Comparison of ENCODE assay signal across 8 cellular contexts in the genomic region with DNA sequence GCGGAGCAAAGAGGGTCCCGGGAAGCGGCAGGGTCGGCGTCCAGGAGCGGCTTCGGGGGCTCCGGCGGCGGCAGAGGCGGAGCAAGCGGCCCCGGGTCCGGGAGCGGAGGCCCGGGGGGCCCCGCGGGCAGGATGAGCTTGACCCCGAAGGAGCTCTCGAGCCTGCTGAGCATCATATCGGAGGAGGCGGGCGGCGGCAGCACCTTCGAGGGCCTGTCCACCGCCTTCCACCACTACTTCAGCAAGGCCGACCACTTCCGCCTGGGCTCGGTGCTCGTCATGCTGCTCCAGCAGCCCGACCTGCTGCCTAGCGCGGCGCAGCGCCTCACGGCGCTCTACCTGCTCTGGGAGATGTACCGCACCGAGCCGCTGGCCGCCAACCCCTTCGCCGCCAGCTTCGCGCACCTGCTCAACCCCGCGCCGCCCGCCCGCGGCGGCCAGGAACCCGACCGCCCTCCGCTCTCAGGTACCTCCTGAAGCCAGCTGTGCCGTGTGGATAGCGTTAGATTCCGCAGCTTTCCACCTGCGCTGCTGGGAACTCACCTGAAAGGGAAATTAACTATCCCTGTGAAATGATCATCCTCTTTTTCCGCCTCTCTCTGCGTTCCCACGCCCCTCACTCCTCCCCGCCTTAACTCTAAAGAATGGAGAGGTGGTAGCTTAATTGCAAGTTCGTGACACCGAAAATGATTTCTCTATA. TPM values are rescaled to one million over a fixed set of nuclear protein-coding genes. Genes with fewer than 3 reads are reported as not detected.
DNase-seq lines count a peak whose midpoint lies in the region; ATAC-seq and TF ChIP-seq lines count a peak whose summit lies in the region.

No MANE protein-coding gene starts in this region.

- CTCF ChIA-PET in CD8-positive, alpha-beta memory T cell (lab: Charles Lee): interaction anchor here (0.9 to 3.0 kb wide), 9 partner anchors 47 to 251 kb away, joined by 3 to 13 read pairs (median 4); partner anchors contain the start of genes CREG2, RNF149 and RPL31

- no peaks in the 10 kb centered on the region for H3K9me3 Mint-ChIP-seq in CD8-positive, alpha-beta memory T cell

- peak overlapping the region; percentile 98 for H3K27ac ChIP-seq in CD8-positive, alpha-beta memory T cell (ENCODE audit: low read depth, low read length)
- peak overlapping the region; percentile 90 to 95 for H3K27ac ChIP-seq in prostate gland

- intact Hi-C loops in Right ventricle myocardium superior (cut with DNase I) (no loop called here), prostate gland (cut with DNase I) (no loop called here)

- H3K4me3 Mint-ChIP-seq in CD8-positive, alpha-beta memory T cell: peak overlapping the region; percentile 91 to 97 (median 95)

- peaks cover 44 to 60% (median 52%) of the 10 kb centered on the region in 3 donors for H3K4me1 Mint-ChIP-seq in CD8-positive, alpha-beta memory T cell

- TF ChIP-seq POLR2A in prostate gland (IDR thresholded peaks at IDR 0.05): peak; percentile 7

- TF ChIP-seq CTCF in prostate gland (IDR thresholded peaks at IDR 0.05): no peak

- H3K27ac Mint-ChIP-seq in CD8-positive, alpha-beta memory T cell: peak overlapping the region; percentile 92 to 98 (median 95)

- H3K36me3 ChIP-seq in CD8-positive, alpha-beta memory T cell (ENCODE audit: insufficient read depth, low read length): no peaks in the 10 kb centered on the region
- no peaks in the 10 kb centered on the region for H3K36me3 ChIP-seq in prostate gland

- peak overlapping the region; percentile 81 for H3K4me3 ChIP-seq in CD8-positive, alpha-beta memory T cell (ENCODE audit: low read length)
- peak overlapping the region; percentile 88 to 99 for H3K4me3 ChIP-seq in prostate gland

- WGBS in prostate gland: 0% methylated on average over 54 of the region's 65 CpGs

- peaks cover 0 to 5% of the 10 kb centered on the region in 2 donors for H3K27me3 Mint-ChIP-seq in CD8-positive, alpha-beta memory T cell

- POLR2A ChIA-PET in CD8-positive, alpha-beta memory T cell (lab: Charles Lee): interaction anchor here (0.8 to 2.6 kb wide), 8 partner anchors 10 to 690 kb away, joined by 4 to 17 read pairs (median 6); partner anchors contain the start of genes PDCL3, RNF149 and RPL31

- H3K4me1 ChIP-seq in CD8-positive, alpha-beta memory T cell (ENCODE audit: insufficient read depth, low read length): peaks cover 36% of the 10 kb centered on the region
- peaks cover 10% of the 10 kb centered on the region for H3K4me1 ChIP-seq in prostate gland (replicated peaks)

- H3K27me3 ChIP-seq in CD8-positive, alpha-beta memory T cell (ENCODE audit: insufficient read depth, low read length, poor library complexity, severe bottlenecking): no peaks in the 10 kb centered on the region
- no peaks in the 10 kb centered on the region for H3K27me3 ChIP-seq in prostate gland (replicated peaks; ENCODE audit: insufficient read depth)

- peak; percentile 50 for ATAC-seq in GM19438 (IDR thresholded peaks at IDR 0.05; ENCODE audit: low read depth, unreplicated experiment)
- peak; percentile 55 for ATAC-seq in HG03521 (IDR thresholded peaks at IDR 0.05; ENCODE audit: unreplicated experiment)
- ATAC-seq in Right ventricle myocardium superior (ENCODE audit: poor library complexity): peak; percentile 68

- peak in 4 of 5 donors; percentile 75 to 90 (median 78) for DNase-seq in CD8-positive, alpha-beta memory T cell
- peak; percentile 63 for DNase-seq in RPMI7951 (ENCODE audit: low read depth)
- DNase-seq in activated naive CD4-positive, alpha-beta T cell treated with Interleukin-2 at 50 U/mL for 16 hours: peak; percentile 78
- peak; percentile 79 for DNase-seq in Right ventricle myocardium superior
- peak; percentile 40 for DNase-seq in prostate gland (ENCODE audit: low spot score)
- peak; percentile 71 for DNase-seq in ureter (ENCODE audit: low spot score)

- peaks cover 5 to 29% (median 8%) of the 10 kb centered on the region in 3 donors for H3K36me3 Mint-ChIP-seq in CD8-positive, alpha-beta memory T cell

- H3K9me3 ChIP-seq in CD8-positive, alpha-beta memory T cell (ENCODE audit: low read length): no peaks in the 10 kb centered on the region
- H3K9me3 ChIP-seq in prostate gland: no peaks in the 10 kb centered on the region

RNA-seq across cellular contexts. Expression of gene CNOT11, which starts 0.5 kb away (rescaled TPM):
- 10 to 100 TPM; 60.9 to 67.4 TPM for total RNA-seq in CD8-positive, alpha-beta memory T cell
- 70.0 TPM for polyA plus RNA-seq in CD8-positive, alpha-beta memory T cell
- 45.4 and 50.7 TPM in 2 replicates for total RNA-seq in RPMI7951 (2014; rRNA removed; shearing (Covaris generic))
- total RNA-seq in Right ventricle myocardium superior (33.1 TPM), prostate gland (10 to 100 TPM; 41.0 to 41.4 TPM), ureter (71.3 TPM)

RNA-seq across cellular contexts. Expression of gene RNF149, which starts 55.3 kb away (rescaled TPM):
- total RNA-seq in CD8-positive, alpha-beta memory T cell: 10 to 100 TPM; 43.4 TPM
- 87.6 TPM for polyA plus RNA-seq in CD8-positive, alpha-beta memory T cell
- total RNA-seq in RPMI7951 (2014; rRNA removed; shearing (Covaris generic)): 30.3 and 40.6 TPM in 2 replicates
- 14.0 TPM for total RNA-seq in Right ventricle myocardium superior
- 10 to 100 TPM; 57.2 to 75.4 TPM for total RNA-seq in prostate gland
- total RNA-seq in ureter: 97.3 TPM

Comparison
In these comparisons a context has a peak if more than half of its experiments do, and no peak if none do; other contexts are left out.
1. Peak in every context shown above with its lines: DNase-seq, ATAC-seq, H3K4me3 ChIP-seq and H3K27ac ChIP-seq.